ENCODE assay signal across 11 cellular contexts in genomic region chr6:43714311-43715055, GRCh38. TPM values are rescaled to one million over a fixed set of nuclear protein-coding genes. Genes with fewer than 3 reads are reported as not detected.
A peak's percentile ranks its signal among the peaks of the same experiment; 100 is the strongest.
DNase-seq lines count a peak whose midpoint lies in the region; ATAC-seq and TF ChIP-seq lines count a peak whose summit lies in the region.
"Had no signal": no experiment of that assay in that cellular context is flagged by ENCODE, and none has a peak within 500 bp of the region (broad histone marks: within the 10 kb centered on the region; RNA-seq: fewer than 3 reads in every experiment).

No MANE protein-coding gene starts in this region.

- H3K9me3 ChIP-seq in DND-41 (ENCODE audit: insufficient read depth, low read length, severe bottlenecking) = no peaks in the 10 kb centered on the region
- no peaks in the 10 kb centered on the region for H3K9me3 ChIP-seq in HUES48 (ENCODE audit: control insufficient read depth, insufficient read depth, low read length)

- ATAC-seq in DND-41 (ENCODE audit: insufficient read depth, low read depth) (peak; percentile 35; the same call in 2 of the 3 replicates), GM21576 (IDR thresholded peaks at IDR 0.05; ENCODE audit: unreplicated experiment) (peak; percentile 20)

- H3K4me2 ChIP-seq in DND-41 (ENCODE audit: insufficient read depth, low read length) = no peak overlapping the region

- DNase-seq in DND-41 = peak; percentile 42
- peak; percentile 77 for DNase-seq in fibroblast of villous mesenchyme (ENCODE audit: low read depth)
- DNase-seq in NCI-H345 treated with DMSO at 0.1 percent for 48 hours (lab: John Stamatoyannopoulos, UW; ENCODE audit: unreplicated experiment) = no peak
- no peak for DNase-seq in pons (ENCODE audit: low spot score)
- no peak for DNase-seq in foreskin melanocyte
- DNase-seq in activated effector memory CD4-positive, alpha-beta T cell treated with anti-CD3 and anti-CD28 coated beads, Interleukin-2, amount 50 U/mL, for 16 hours = no peak
- DNase-seq: activated naive CD4-positive, alpha-beta T cell treated with anti-CD3 and anti-CD28 coated beads for 36 hours; left cardiac atrium; NCI-H345 had no signal

- H3K27ac ChIP-seq in DND-41 (ENCODE audit: low read length) = no peak overlapping the region
- H3K27ac ChIP-seq in HUES48 (ENCODE audit: low read depth, low read length) = peak overlapping the region; percentile 14

- TF ChIP-seq CTCF in DND-41 (IDR thresholded peaks at IDR 0.05; ENCODE audit: borderline replicate concordance, extremely low read depth, low read length, poor library complexity, severe bottlenecking) (no peak), fibroblast of villous mesenchyme (IDR thresholded peaks at IDR 0.05; ENCODE audit: insufficient read depth, low read depth, low read length) (no peak)

- H3K4me1 ChIP-seq in DND-41 (ENCODE audit: insufficient read depth, low read length) (no peaks in the 10 kb centered on the region), HUES48 (ENCODE audit: control insufficient read depth, insufficient read depth, low read length) (peaks cover 9% of the 10 kb centered on the region)

- no peak overlapping the region for H2AFZ ChIP-seq in DND-41 (ENCODE audit: low read depth, low read length)

- no peaks in the 10 kb centered on the region for H3K36me3 ChIP-seq in DND-41 (ENCODE audit: insufficient read depth, low read length)
- H3K36me3 ChIP-seq in HUES48 (ENCODE audit: control insufficient read depth, insufficient read depth, low read length) = no peaks in the 10 kb centered on the region

- H3K79me2 ChIP-seq in DND-41 (ENCODE audit: insufficient read depth, low read length) = no peaks in the 10 kb centered on the region

- H3K9ac ChIP-seq in DND-41 (ENCODE audit: low read depth, low read length) = no peak overlapping the region
- no peak overlapping the region for H3K9ac ChIP-seq in HUES48 (ENCODE audit: low read depth, low read length)

- H3K27me3 ChIP-seq in DND-41 (ENCODE audit: insufficient read depth, low read length, poor library complexity) (peaks cover 12% of the 10 kb centered on the region), HUES48 (ENCODE audit: control insufficient read depth, insufficient read depth, low read length) (no peaks in the 10 kb centered on the region)

- peaks cover 18% of the 10 kb centered on the region; the same call in 1 of the 2 replicates for H4K20me1 ChIP-seq in DND-41 (ENCODE audit: insufficient read depth, low read length)

- H3K4me3 ChIP-seq in DND-41 (ENCODE audit: low read depth in 1 of 2, low read length in 2 of 2) = no peak overlapping the region
- H3K4me3 ChIP-seq in HUES48 (ENCODE audit: low read depth, low read length) = no peak overlapping the region
- no peak overlapping the region for H3K4me3 ChIP-seq in fibroblast of villous mesenchyme (ENCODE audit: low read depth, low read length)

RNA-seq across cellular contexts. Expression of gene MRPS18A, which starts 26.9 kb away (rescaled TPM):
- 26.8 and 34.8 TPM in 2 replicates for total RNA-seq in fibroblast of villous mesenchyme

RNA-seq across cellular contexts. Expression of gene VEGFA, which starts 55.5 kb away (rescaled TPM):
- total RNA-seq in fibroblast of villous mesenchyme = 84.2 and 132 TPM in 2 replicates

Comparison
In these comparisons a context has a peak if more than half of its experiments do, and no peak if none do; other contexts are left out.
1. DNase-seq: peak in DND-41 (single experiment) and fibroblast of villous mesenchyme (single experiment); none in NCI-H345 treated with DMSO at 0.1 percent for 48 hours (single experiment), pons (single experiment), foreskin melanocyte (single experiment) and activated effector memory CD4-positive, alpha-beta T cell treated with anti-CD3 and anti-CD28 coated beads, Interleukin-2, amount 50 U/mL, for 16 hours (single experiment).